ENCODE assay signal across 22 cellular contexts in genomic region chr22:47146941-47147340, GRCh38.
"Had no signal": no experiment of that assay in that cellular context is flagged by ENCODE, and none has a peak within 500 bp of the region (broad histone marks: within the 10 kb centered on the region; RNA-seq: fewer than 3 reads in every experiment).

No MANE protein-coding gene starts in this region.

- FAIRE-seq: RCC 7860, TTC549 had no signal

- H3K27me3 Mint-ChIP-seq: activated CD4-positive, alpha-beta memory T cell treated with anti-CD3 and anti-CD28 coated beads for 36 hours; activated CD4-positive, alpha-beta T cell treated with anti-CD3 and anti-CD28 coated beads, Interleukin-2, amount 10 ng/mL, durations not matched to agents 7 days and 5 days; activated naive CD8-positive, alpha-beta T cell treated with anti-CD3 and anti-CD28 coated beads, Interleukin-2, amount 10 ng/mL, durations not matched to agents 7 days and 5 days had no signal

- H3K36me3 Mint-ChIP-seq: activated naive CD8-positive, alpha-beta T cell treated with anti-CD3 and anti-CD28 coated beads, Interleukin-2, amount 10 ng/mL, durations not matched to agents 7 days and 5 days had no signal

- DNase-seq: activated CD4-positive, alpha-beta memory T cell treated with anti-CD3 and anti-CD28 coated beads for 36 hours; activated CD4-positive, alpha-beta T cell treated with anti-CD3 and anti-CD28 coated beads, Interleukin-2, amount 10 ng/mL, durations not matched to agents 7 days and 5 days; activated CD4-positive, CD25-positive, alpha-beta regulatory T cell; activated naive CD4-positive, alpha-beta T cell treated with anti-CD3 and anti-CD28 coated beads, Interleukin-2, amount 50 U/mL, for 16 hours; activated naive CD8-positive, alpha-beta T cell treated with anti-CD3 and anti-CD28 coated beads, Interleukin-2, amount 10 ng/mL, durations not matched to agents 7 days and 5 days; activated T-cell treated with anti-CD3 and anti-CD28 coated beads, Interleukin-2, amount 50 U/mL, for 72 hours; adrenal gland; anterior cingulate cortex; MM.1S; NCI-H1105; NCI-H1436; NCI-H1694 treated with DMSO at 0.1 percent for 48 hours; NCI-H2029 treated with DMSO at 0.1 percent for 48 hours; NCI-H345; NCI-H510A; PC-3; SHP77; T-helper 2 cell; T1000 had no signal

- ATAC-seq: activated T-cell treated with anti-CD3 and anti-CD28 coated beads, Interleukin-2, amount 50 U/mL, for 72 hours had no signal

- H3K4me3 ChIP-seq: adrenal gland, SJSA1 had no signal

- H3K27ac ChIP-seq: adrenal gland, SJSA1 had no signal

- H3K9me3 ChIP-seq: adrenal gland, SJSA1 had no signal

- H3K4me1 ChIP-seq: adrenal gland had no signal

- H3K4me3 Mint-ChIP-seq: activated CD4-positive, alpha-beta memory T cell treated with anti-CD3 and anti-CD28 coated beads for 36 hours; activated CD4-positive, alpha-beta T cell treated with anti-CD3 and anti-CD28 coated beads, Interleukin-2, amount 10 ng/mL, durations not matched to agents 7 days and 5 days; activated naive CD8-positive, alpha-beta T cell treated with anti-CD3 and anti-CD28 coated beads, Interleukin-2, amount 10 ng/mL, durations not matched to agents 7 days and 5 days; activated T-cell treated with anti-CD3 and anti-CD28 coated beads, Interleukin-2, amount 50 U/mL, for 72 hours had no signal

- H3K36me3 ChIP-seq: adrenal gland, SJSA1 had no signal

- H3K4me1 Mint-ChIP-seq: activated CD4-positive, alpha-beta T cell treated with anti-CD3 and anti-CD28 coated beads, Interleukin-2, amount 10 ng/mL, durations not matched to agents 7 days and 5 days had no signal

- H3K27me3 ChIP-seq: adrenal gland, SJSA1 had no signal

- H3K27ac Mint-ChIP-seq: activated CD4-positive, alpha-beta memory T cell treated with anti-CD3 and anti-CD28 coated beads for 36 hours; activated CD4-positive, alpha-beta T cell treated with anti-CD3 and anti-CD28 coated beads, Interleukin-2, amount 10 ng/mL, durations not matched to agents 7 days and 5 days; activated naive CD8-positive, alpha-beta T cell treated with anti-CD3 and anti-CD28 coated beads, Interleukin-2, amount 10 ng/mL, durations not matched to agents 7 days and 5 days; activated T-cell treated with anti-CD3 and anti-CD28 coated beads, Interleukin-2, amount 50 U/mL, for 72 hours had no signal
